In genomic region chr5:132110195-132110594, GRCh38 we compare ENCODE assay signal across 34 cellular contexts. TPM values are rescaled to one million over a fixed set of nuclear protein-coding genes. Genes with fewer than 3 reads are reported as not detected.
DNase-seq lines count a peak whose midpoint lies in the region; ATAC-seq and TF ChIP-seq lines count a peak whose summit lies in the region.
"Had no signal": no experiment of that assay in that cellular context is flagged by ENCODE, and none has a peak within 500 bp of the region (broad histone marks: within the 10 kb centered on the region; RNA-seq: fewer than 3 reads in every experiment).

No MANE protein-coding gene starts in this region.

- H3K4me3 Mint-ChIP-seq in T-helper 1 cell treated with Interleukin-12 subunit alpha and Interleukin-12 subunit beta and Interleukin-4 antibody, amounts not matched to agents 30 μg/mL and 1 μg/mL, for 36 hours: peak overlapping the region; percentile 77
- no peak overlapping the region for H3K4me3 Mint-ChIP-seq in CD4-positive, alpha-beta T cell
- H3K4me3 Mint-ChIP-seq in WTC11: no peak overlapping the region
- H3K4me3 Mint-ChIP-seq in activated naive CD8-positive, alpha-beta T cell treated with anti-CD3 and anti-CD28 coated beads, Interleukin-2, amount 50 U/mL, for 24 hours: peak overlapping the region; percentile 68
- H3K4me3 Mint-ChIP-seq: naive thymus-derived CD8-positive, alpha-beta T cell had no signal

- POLR2A ChIA-PET in CD4-positive, alpha-beta T cell (lab: Charles Lee): no interaction called here
- POLR2A ChIA-PET in WTC11 (lab: Charles Lee): no interaction called here

- no peak overlapping the region for H3K27ac ChIP-seq in CD4-positive, alpha-beta T cell (ENCODE audit: low read depth, low read length)
- H3K27ac ChIP-seq: 22Rv1, cardiac muscle cell, colonic mucosa, hepatocyte, lower lobe of right lung, prostate gland, SJCRH30, upper lobe of left lung had no signal

- H3K27me3 Mint-ChIP-seq in T-helper 1 cell treated with Interleukin-12 subunit alpha and Interleukin-12 subunit beta and Interleukin-4 antibody, amounts not matched to agents 30 μg/mL and 1 μg/mL, for 36 hours (ENCODE audit: low read depth): no peaks in the 10 kb centered on the region
- no peaks in the 10 kb centered on the region for H3K27me3 Mint-ChIP-seq in CD4-positive, alpha-beta T cell
- H3K27me3 Mint-ChIP-seq in WTC11 (ENCODE audit: low read depth): no peaks in the 10 kb centered on the region; the same call in 1 of the 2 replicates
- no peaks in the 10 kb centered on the region for H3K27me3 Mint-ChIP-seq in activated naive CD8-positive, alpha-beta T cell treated with anti-CD3 and anti-CD28 coated beads, Interleukin-2, amount 50 U/mL, for 24 hours
- H3K27me3 Mint-ChIP-seq: naive thymus-derived CD8-positive, alpha-beta T cell had no signal

- intact Hi-C loops in CD4-positive, alpha-beta T cell (cut with DNase I, micrococcal nuclease): no loop called here

- TF ChIP-seq CTCF in CD4-positive, alpha-beta T cell (IDR thresholded peaks at IDR 0.05): no peak
- TF ChIP-seq CTCF in WTC11 (IDR thresholded peaks at IDR 0.05): no peak

- H3K9me3 Mint-ChIP-seq in T-helper 1 cell treated with Interleukin-12 subunit alpha and Interleukin-12 subunit beta and Interleukin-4 antibody, amounts not matched to agents 30 μg/mL and 1 μg/mL, for 36 hours: peaks cover 27% of the 10 kb centered on the region
- H3K9me3 Mint-ChIP-seq in CD4-positive, alpha-beta T cell: no peaks in the 10 kb centered on the region
- H3K9me3 Mint-ChIP-seq in WTC11: no peaks in the 10 kb centered on the region
- H3K9me3 Mint-ChIP-seq in activated naive CD8-positive, alpha-beta T cell treated with anti-CD3 and anti-CD28 coated beads, Interleukin-2, amount 50 U/mL, for 24 hours: peaks cover 17% of the 10 kb centered on the region

- peaks cover 35% of the 10 kb centered on the region for H3K36me3 Mint-ChIP-seq in T-helper 1 cell treated with Interleukin-12 subunit alpha and Interleukin-12 subunit beta and Interleukin-4 antibody, amounts not matched to agents 30 μg/mL and 1 μg/mL, for 36 hours (ENCODE audit: low read depth)
- no peaks in the 10 kb centered on the region for H3K36me3 Mint-ChIP-seq in CD4-positive, alpha-beta T cell (ENCODE audit: low read depth)
- no peaks in the 10 kb centered on the region for H3K36me3 Mint-ChIP-seq in WTC11
- peaks cover 30% of the 10 kb centered on the region for H3K36me3 Mint-ChIP-seq in activated naive CD8-positive, alpha-beta T cell treated with anti-CD3 and anti-CD28 coated beads, Interleukin-2, amount 50 U/mL, for 24 hours (ENCODE audit: low read depth)

- DNase-seq in T-helper 1 cell (no peak), WTC11 (ENCODE audit: low spot score) (no peak), cerebellar cortex (ENCODE audit: low spot score) (no peak), kidney glomerular epithelial cell (lab: John Stamatoyannopoulos, UW) (no peak)
- no peak for DNase-seq in CD4-positive, alpha-beta T cell
- no peak for DNase-seq in activated naive CD8-positive, alpha-beta T cell treated with anti-CD3 and anti-CD28 coated beads, Interleukin-2, amount 50 U/mL, for 24 hours
- no peak for DNase-seq in stimulated activated CD4-positive, alpha-beta T cell treated with anti-CD3 and anti-CD28 coated beads, Interleukin-4, amount 100 ng/mL, for 1 hour
- DNase-seq: Calu3; colonic mucosa; DMS79 treated with DMSO at 0.1 percent for 48 hours; effector CD4-positive, alpha-beta T cell; GF-D8; KG1; lower lobe of right lung; naive thymus-derived CD8-positive, alpha-beta T cell; NCI-H1105 treated with DMSO at 0.1 percent for 48 hours; NCI-H1930; NCI-H2171 treated with DMSO at 0.1 percent for 48 hours; NCI-H510A; occipital lobe; SJCRH30; stimulated activated CD4-positive, alpha-beta T cell treated with anti-CD3 and anti-CD28 coated beads, Interleukin-2, amount 100 ng/mL, for 48 hours; substantia nigra; upper lobe of left lung had no signal

- peak overlapping the region; percentile 88 for H3K27ac Mint-ChIP-seq in T-helper 1 cell treated with Interleukin-12 subunit alpha and Interleukin-12 subunit beta and Interleukin-4 antibody, amounts not matched to agents 30 μg/mL and 1 μg/mL, for 36 hours
- H3K27ac Mint-ChIP-seq in CD4-positive, alpha-beta T cell: peak overlapping the region; percentile 52
- H3K27ac Mint-ChIP-seq in WTC11: no peak overlapping the region
- peak overlapping the region; percentile 80 for H3K27ac Mint-ChIP-seq in activated naive CD8-positive, alpha-beta T cell treated with anti-CD3 and anti-CD28 coated beads, Interleukin-2, amount 50 U/mL, for 24 hours

- peaks cover 69% of the 10 kb centered on the region for H3K4me1 Mint-ChIP-seq in T-helper 1 cell treated with Interleukin-12 subunit alpha and Interleukin-12 subunit beta and Interleukin-4 antibody, amounts not matched to agents 30 μg/mL and 1 μg/mL, for 36 hours (ENCODE audit: low read depth)
- H3K4me1 Mint-ChIP-seq in CD4-positive, alpha-beta T cell (ENCODE audit: low read depth): peaks cover 47% of the 10 kb centered on the region
- no peaks in the 10 kb centered on the region for H3K4me1 Mint-ChIP-seq in WTC11
- H3K4me1 Mint-ChIP-seq in activated naive CD8-positive, alpha-beta T cell treated with anti-CD3 and anti-CD28 coated beads, Interleukin-2, amount 50 U/mL, for 24 hours: peaks cover 85% of the 10 kb centered on the region

- CTCF ChIA-PET in CD4-positive, alpha-beta T cell (lab: Charles Lee): no interaction called here
- CTCF ChIA-PET in WTC11 (lab: Charles Lee): interaction anchor here (0.7 to 1.2 kb wide), 2 partner anchors 80 to 113 kb away, joined by 3 read pairs; no protein-coding TSS in a partner anchor

- H3K9me3 ChIP-seq in CD4-positive, alpha-beta T cell (ENCODE audit: control insufficient read depth, low read length): no peaks in the 10 kb centered on the region
- H3K9me3 ChIP-seq: colonic mucosa, lower lobe of right lung, prostate gland, upper lobe of left lung had no signal

- no peaks in the 10 kb centered on the region for H3K27me3 ChIP-seq in CD4-positive, alpha-beta T cell (ENCODE audit: control insufficient read depth, insufficient read depth, low read length)
- H3K27me3 ChIP-seq: cardiac muscle cell, colonic mucosa, hepatocyte, SJCRH30, upper lobe of left lung had no signal

- no peak for ATAC-seq in CD4-positive, alpha-beta T cell (ENCODE audit: poor library complexity)
- ATAC-seq in WTC11: 0 out of 2 replicates have a peak, but pooled peaks have one; percentile 20
- no peak for ATAC-seq in activated naive CD8-positive, alpha-beta T cell treated with anti-CD3 and anti-CD28 coated beads, Interleukin-2, amount 50 U/mL, for 24 hours
- ATAC-seq: lower lobe of right lung; naive thymus-derived CD8-positive, alpha-beta T cell; sciatic nerve had no signal

TF ChIP-seq in WTC11, 78 proteins besides CTCF, POLR2A, EP300 and RAD21:
- no peak for TF ChIP-seq FOXK1 (CRISPR knock-in tag; IDR thresholded peaks at IDR 0.05)
- TF ChIP-seq PREB (CRISPR knock-in tag; IDR thresholded peaks at IDR 0.05; ENCODE audit: borderline replicate concordance): no peak
- no peak for TF ChIP-seq ZNF423 (CRISPR knock-in tag; IDR thresholded peaks at IDR 0.05)
- no peak for TF ChIP-seq ZNF232 (CRISPR knock-in tag; IDR thresholded peaks at IDR 0.05)
- TF ChIP-seq ZNF416 (CRISPR knock-in tag; IDR thresholded peaks at IDR 0.05): no peak
- no peak for TF ChIP-seq GABPB1 (CRISPR knock-in tag; IDR thresholded peaks at IDR 0.05)
TF ChIP-seq in WTC11: peak in this region for 0.

RNA-seq across cellular contexts. Expression of gene CSF2, which starts 36.6 kb away (rescaled TPM):
- not detected for total RNA-seq in CD4-positive, alpha-beta T cell
- total RNA-seq in WTC11 (2021): 0.25 TPM in 1 of 3 replicates, not detected in the others
- total RNA-seq: astrocyte; cardiac muscle cell; H1; hepatocyte; naive thymus-derived CD8-positive, alpha-beta T cell; occipital lobe; prostate gland; sciatic nerve; SJCRH30 had no signal

RNA-seq across cellular contexts. Expression of gene IL3, which starts 49.7 kb away (rescaled TPM):
- not detected for total RNA-seq in CD4-positive, alpha-beta T cell
- total RNA-seq in WTC11 (2021): not detected in 3 replicates
- total RNA-seq: astrocyte; Calu3; cardiac muscle cell; H1; lower lobe of right lung; mononuclear cell; naive thymus-derived CD8-positive, alpha-beta T cell; occipital lobe; prostate gland; RPMI7951; sciatic nerve; SJCRH30; upper lobe of left lung had no signal

Comparison
In these comparisons a context has a peak if more than half of its experiments do, and no peak if none do; other contexts are left out.
1. H3K4me3 Mint-ChIP-seq: peak in T-helper 1 cell treated with Interleukin-12 subunit alpha and Interleukin-12 subunit beta and Interleukin-4 antibody, amounts not matched to agents 30 μg/mL and 1 μg/mL, for 36 hours (single experiment) and activated naive CD8-positive, alpha-beta T cell treated with anti-CD3 and anti-CD28 coated beads, Interleukin-2, amount 50 U/mL, for 24 hours (single experiment); none in CD4-positive, alpha-beta T cell (single experiment) and WTC11 (single experiment).